ENCODE assay signal across 1 cellular context in genomic region chr17:77696720-77697460, GRCh38.
TF ChIP-seq lines count a peak whose summit lies in the region.

No MANE protein-coding gene starts in this region.

TF ChIP-seq in GM23338, 12 proteins besides CTCF, POLR2A, EP300 and RAD21 (continued from another document):
- TF ChIP-seq ZNF462 (CRISPR knock-in tag; IDR thresholded peaks at IDR 0.05) (no peak), ZNF331 (CRISPR knock-in tag; IDR thresholded peaks at IDR 0.05; ENCODE audit: low read depth) (no peak), ZNF114 (CRISPR knock-in tag; IDR thresholded peaks at IDR 0.05) (no peak), EZH2 (IDR thresholded peaks at IDR 0.05; ENCODE audit: low read depth, unreplicated experiment) (no peak), CREB1 (CRISPR knock-in tag; IDR thresholded peaks at IDR 0.05; ENCODE audit: low read depth) (no peak), STAT1 (IDR thresholded peaks at IDR 0.05; ENCODE audit: unreplicated experiment) (no peak), EZH2phosphoT487 (IDR thresholded peaks at IDR 0.05; ENCODE audit: unreplicated experiment) (no peak), ETS1 (IDR thresholded peaks at IDR 0.05) (no peak), POLR2AphosphoS5 (IDR thresholded peaks at IDR 0.05; ENCODE audit: low read depth) (no peak)
- TF ChIP-seq, protein P1, sequence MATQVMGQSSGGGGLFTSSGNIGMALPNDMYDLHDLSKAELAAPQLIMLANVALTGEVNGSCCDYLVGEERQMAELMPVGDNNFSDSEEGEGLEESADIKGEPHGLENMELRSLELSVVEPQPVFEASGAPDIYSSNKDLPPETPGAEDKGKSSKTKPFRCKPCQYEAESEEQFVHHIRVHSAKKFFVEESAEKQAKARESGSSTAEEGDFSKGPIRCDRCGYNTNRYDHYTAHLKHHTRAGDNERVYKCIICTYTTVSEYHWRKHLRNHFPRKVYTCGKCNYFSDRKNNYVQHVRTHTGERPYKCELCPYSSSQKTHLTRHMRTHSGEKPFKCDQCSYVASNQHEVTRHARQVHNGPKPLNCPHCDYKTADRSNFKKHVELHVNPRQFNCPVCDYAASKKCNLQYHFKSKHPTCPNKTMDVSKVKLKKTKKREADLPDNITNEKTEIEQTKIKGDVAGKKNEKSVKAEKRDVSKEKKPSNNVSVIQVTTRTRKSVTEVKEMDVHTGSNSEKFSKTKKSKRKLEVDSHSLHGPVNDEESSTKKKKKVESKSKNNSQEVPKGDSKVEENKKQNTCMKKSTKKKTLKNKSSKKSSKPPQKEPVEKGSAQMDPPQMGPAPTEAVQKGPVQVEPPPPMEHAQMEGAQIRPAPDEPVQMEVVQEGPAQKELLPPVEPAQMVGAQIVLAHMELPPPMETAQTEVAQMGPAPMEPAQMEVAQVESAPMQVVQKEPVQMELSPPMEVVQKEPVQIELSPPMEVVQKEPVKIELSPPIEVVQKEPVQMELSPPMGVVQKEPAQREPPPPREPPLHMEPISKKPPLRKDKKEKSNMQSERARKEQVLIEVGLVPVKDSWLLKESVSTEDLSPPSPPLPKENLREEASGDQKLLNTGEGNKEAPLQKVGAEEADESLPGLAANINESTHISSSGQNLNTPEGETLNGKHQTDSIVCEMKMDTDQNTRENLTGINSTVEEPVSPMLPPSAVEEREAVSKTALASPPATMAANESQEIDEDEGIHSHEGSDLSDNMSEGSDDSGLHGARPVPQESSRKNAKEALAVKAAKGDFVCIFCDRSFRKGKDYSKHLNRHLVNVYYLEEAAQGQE (IDR thresholded peaks at IDR 0.05; ENCODE audit: unreplicated experiment) = no peak
